In genomic region chr10:30436200-30436599, GRCh38 we compare ENCODE assay signal across 1 cellular context.
TF ChIP-seq lines count a peak whose summit lies in the region.

No MANE protein-coding gene starts in this region.

TF ChIP-seq in WTC11, 78 proteins besides CTCF, POLR2A, EP300 and RAD21 (continued from another document):
- TF ChIP-seq, protein P1, sequence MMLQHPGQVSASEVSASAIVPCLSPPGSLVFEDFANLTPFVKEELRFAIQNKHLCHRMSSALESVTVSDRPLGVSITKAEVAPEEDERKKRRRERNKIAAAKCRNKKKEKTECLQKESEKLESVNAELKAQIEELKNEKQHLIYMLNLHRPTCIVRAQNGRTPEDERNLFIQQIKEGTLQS (CRISPR knock-in tag; conservative IDR thresholded peaks at IDR 0.05) = no peak
- TF ChIP-seq NFYB (CRISPR knock-in tag; conservative IDR thresholded peaks at IDR 0.05; ENCODE audit: low read depth) (no peak), ETV6 (CRISPR knock-in tag; IDR thresholded peaks at IDR 0.05) (no peak), SMAD3 (CRISPR knock-in tag; IDR thresholded peaks at IDR 0.05; ENCODE audit: borderline replicate concordance) (no peak), ZNF138 (CRISPR knock-in tag; conservative IDR thresholded peaks at IDR 0.05) (no peak), ZNF263 (CRISPR knock-in tag; IDR thresholded peaks at IDR 0.05; ENCODE audit: low read depth) (no peak)
